In genomic region chr16:72927199-72928088, GRCh38 we compare ENCODE assay signal across 9 cellular contexts.
DNase-seq lines count a peak whose midpoint lies in the region; ATAC-seq and TF ChIP-seq lines count a peak whose summit lies in the region.
"Had no signal": no experiment of that assay in that cellular context is flagged by ENCODE, and none has a peak within 500 bp of the region (broad histone marks: within the 10 kb centered on the region; RNA-seq: fewer than 3 reads in every experiment).

No MANE protein-coding gene starts in this region.

- peak overlapping the region in 1 of 6 donors; percentile 64 for H3K27ac Mint-ChIP-seq in immature natural killer cell

- H3K27me3 Mint-ChIP-seq in immature natural killer cell (ENCODE audit: low read depth in 3 of 3): peaks cover 0 to 1% (median 0%) of the 10 kb centered on the region in 3 donors

- H4K20me1 ChIP-seq in DND-41 (ENCODE audit: insufficient read depth, low read length): peaks cover 38% of the 10 kb centered on the region
- H4K20me1 ChIP-seq in osteoblast (ENCODE audit: insufficient read depth, low read length): peaks cover 46% of the 10 kb centered on the region

- H3K4me1 ChIP-seq in DND-41 (ENCODE audit: insufficient read depth, low read length) (peaks cover 11% of the 10 kb centered on the region), osteoblast (ENCODE audit: insufficient read depth, low read length) (peaks cover 24% of the 10 kb centered on the region)

- H3K79me2 ChIP-seq in DND-41 (ENCODE audit: insufficient read depth, low read length) (no peaks in the 10 kb centered on the region), osteoblast (ENCODE audit: insufficient read depth, low read length) (peaks cover 74% of the 10 kb centered on the region)

- H3K4me3 ChIP-seq in DND-41 (ENCODE audit: low read depth in 1 of 2, low read length in 2 of 2) (no peak overlapping the region), astrocyte of the cerebellum (ENCODE audit: low read depth, low read length) (no peak overlapping the region), osteoblast (ENCODE audit: insufficient read depth, low read length) (peak overlapping the region; percentile 52)

- H3K27me3 ChIP-seq in DND-41 (ENCODE audit: insufficient read depth, low read length, poor library complexity) (no peaks in the 10 kb centered on the region), osteoblast (ENCODE audit: insufficient read depth, low read length) (no peaks in the 10 kb centered on the region)

- DNase-seq in DND-41 (peak; percentile 74), NCI-H2081 treated with DMSO at 0.1 percent for 48 hours (lab: John Stamatoyannopoulos, UW) (peak; percentile 45), astrocyte of the cerebellum (ENCODE audit: low read depth) (peak; percentile 66), osteoblast (ENCODE audit: insufficient read length, low spot score, missing footprints) (peak; percentile 96), immature natural killer cell (no peak)
- no peak for DNase-seq in NK-92 treated with Interleukin-12 subunit alpha and Interleukin-12 subunit beta, amount 100 ng/mL, for 24 hours (lab: John Stamatoyannopoulos, UW)
- DNase-seq: OCI-M1 had no signal

- TF ChIP-seq CTCF in DND-41 (IDR thresholded peaks at IDR 0.05; ENCODE audit: borderline replicate concordance, extremely low read depth, low read length, poor library complexity, severe bottlenecking): peak; percentile 14
- TF ChIP-seq CTCF in astrocyte of the cerebellum (IDR thresholded peaks at IDR 0.05; ENCODE audit: low read depth, low read length, missing control alignments): peak; percentile 7
- no peak for TF ChIP-seq CTCF in osteoblast (IDR thresholded peaks at IDR 0.05; ENCODE audit: extremely low read depth, low read depth, low read length)

- H3K9ac ChIP-seq in DND-41 (ENCODE audit: low read depth, low read length): no peak overlapping the region

- H2AFZ ChIP-seq in DND-41 (ENCODE audit: low read depth, low read length) (no peak overlapping the region), osteoblast (ENCODE audit: low read length) (no peak overlapping the region)

- no peaks in the 10 kb centered on the region for H3K36me3 Mint-ChIP-seq in immature natural killer cell

- no peaks in the 10 kb centered on the region for H3K9me3 ChIP-seq in DND-41 (ENCODE audit: insufficient read depth, low read length, severe bottlenecking)
- no peaks in the 10 kb centered on the region for H3K9me3 ChIP-seq in osteoblast (ENCODE audit: low read depth, low read length)

- no peak overlapping the region for H3K4me3 Mint-ChIP-seq in immature natural killer cell

- peaks cover 16 to 18% of the 10 kb centered on the region in 2 donors for H3K4me1 Mint-ChIP-seq in immature natural killer cell

- in situ Hi-C loops in astrocyte of the cerebellum (cut with HindIII; ENCODE audit: low sequenced_read_pairs): no loop called here

- no peaks in the 10 kb centered on the region for H3K9me3 Mint-ChIP-seq in immature natural killer cell

- peak overlapping the region; percentile 3; the same call in 1 of the 2 replicates for H3K4me2 ChIP-seq in DND-41 (ENCODE audit: insufficient read depth, low read length)
- H3K4me2 ChIP-seq in osteoblast (ENCODE audit: insufficient read depth, low read length): peak overlapping the region; percentile 69

- peak; percentile 99 for ATAC-seq in DND-41 (ENCODE audit: insufficient read depth, low read depth)
- no peak for ATAC-seq in HG03442 (IDR thresholded peaks at IDR 0.05; ENCODE audit: unreplicated experiment)
- ATAC-seq in HG03045 (IDR thresholded peaks at IDR 0.05; ENCODE audit: unreplicated experiment): no peak

- H3K27ac ChIP-seq in DND-41 (ENCODE audit: low read length) (no peak overlapping the region), osteoblast (ENCODE audit: low read depth, low read length) (peak overlapping the region; percentile 25)

- H3K36me3 ChIP-seq in DND-41 (ENCODE audit: insufficient read depth, low read length) (no peaks in the 10 kb centered on the region), osteoblast (ENCODE audit: insufficient read depth, low read length) (no peaks in the 10 kb centered on the region)

Comparison
In these comparisons a context has a peak if more than half of its experiments do, and no peak if none do; other contexts are left out.
1. DNase-seq: peak in DND-41 (single experiment), NCI-H2081 treated with DMSO at 0.1 percent for 48 hours (single experiment), astrocyte of the cerebellum (single experiment) and osteoblast (single experiment); none in immature natural killer cell (0 of 3) and NK-92 treated with Interleukin-12 subunit alpha and Interleukin-12 subunit beta, amount 100 ng/mL, for 24 hours (single experiment).